Comparison of ENCODE assay signal across 7 cellular contexts in genomic region chr5:2017540-2018389, GRCh38.
DNase-seq lines count a peak whose midpoint lies in the region; ATAC-seq and TF ChIP-seq lines count a peak whose summit lies in the region.

No MANE protein-coding gene starts in this region.

- DNase-seq in GM10266 (ENCODE audit: extremely low spot score): peak; percentile 58
- DNase-seq in HL-60 (ENCODE audit: low read depth in 1 of 2, low spot score in 1 of 2): peak in 1 of 2 experiments; percentile 49
- DNase-seq in activated CD4-positive, alpha-beta T cell treated with anti-CD3 and anti-CD28 coated beads, Interleukin-2, amount 10 ng/mL, durations not matched to agents 7 days and 5 days: peak; percentile 43
- DNase-seq in nephron progenitor cell: no peak
- DNase-seq in NCI-H2227 (lab: John Stamatoyannopoulos, UW; ENCODE audit: unreplicated experiment): no peak
- no peak for DNase-seq in SIG-M5 treated with dmso at 0.1 percent for 504 hours (lab: John Stamatoyannopoulos, UW; ENCODE audit: unreplicated experiment)

- peaks cover 3% of the 10 kb centered on the region for H3K27me3 ChIP-seq in HL-60 (ENCODE audit: insufficient read depth, poor library complexity, severe bottlenecking)

- no peak for ATAC-seq in HG02623 (IDR thresholded peaks at IDR 0.05; ENCODE audit: unreplicated experiment)

- CTCF ChIA-PET in activated CD4-positive, alpha-beta T cell treated with anti-CD3 and anti-CD28 coated beads, Interleukin-2, amount 10 ng/mL, durations not matched to agents 7 days and 5 days (lab: Charles Lee): no interaction called here

- no peak overlapping the region for H3K27ac Mint-ChIP-seq in activated CD4-positive, alpha-beta T cell treated with anti-CD3 and anti-CD28 coated beads, Interleukin-2, amount 10 ng/mL, durations not matched to agents 7 days and 5 days
- no peak overlapping the region for H3K27ac Mint-ChIP-seq in nephron progenitor cell

- H3K4me1 Mint-ChIP-seq in activated CD4-positive, alpha-beta T cell treated with anti-CD3 and anti-CD28 coated beads, Interleukin-2, amount 10 ng/mL, durations not matched to agents 7 days and 5 days: no peaks in the 10 kb centered on the region
- peaks cover 30% of the 10 kb centered on the region for H3K4me1 Mint-ChIP-seq in nephron progenitor cell

- POLR2A ChIA-PET in activated CD4-positive, alpha-beta T cell treated with anti-CD3 and anti-CD28 coated beads, Interleukin-2, amount 10 ng/mL, durations not matched to agents 7 days and 5 days (lab: Charles Lee): no interaction called here

- H3K27ac ChIP-seq in HL-60 (replicated peaks): no peak overlapping the region

- H3K4me3 Mint-ChIP-seq in activated CD4-positive, alpha-beta T cell treated with anti-CD3 and anti-CD28 coated beads, Interleukin-2, amount 10 ng/mL, durations not matched to agents 7 days and 5 days: no peak overlapping the region
- H3K4me3 Mint-ChIP-seq in nephron progenitor cell: no peak overlapping the region

- H3K4me3 ChIP-seq in HL-60 (replicated peaks; ENCODE audit: insufficient read depth, low read length): no peak overlapping the region

- no peaks in the 10 kb centered on the region for H3K27me3 Mint-ChIP-seq in activated CD4-positive, alpha-beta T cell treated with anti-CD3 and anti-CD28 coated beads, Interleukin-2, amount 10 ng/mL, durations not matched to agents 7 days and 5 days
- H3K27me3 Mint-ChIP-seq in nephron progenitor cell (ENCODE audit: low read depth, poor library complexity): peaks cover 63% of the 10 kb centered on the region

- no peaks in the 10 kb centered on the region for H3K9me3 Mint-ChIP-seq in activated CD4-positive, alpha-beta T cell treated with anti-CD3 and anti-CD28 coated beads, Interleukin-2, amount 10 ng/mL, durations not matched to agents 7 days and 5 days
- H3K9me3 Mint-ChIP-seq in nephron progenitor cell: no peaks in the 10 kb centered on the region

- H3K36me3 Mint-ChIP-seq in activated CD4-positive, alpha-beta T cell treated with anti-CD3 and anti-CD28 coated beads, Interleukin-2, amount 10 ng/mL, durations not matched to agents 7 days and 5 days (ENCODE audit: low read depth): no peaks in the 10 kb centered on the region
- H3K36me3 Mint-ChIP-seq in nephron progenitor cell (ENCODE audit: low read depth): no peaks in the 10 kb centered on the region

- peak; percentile 48 for TF ChIP-seq CTCF in GM10266 (IDR thresholded peaks at IDR 0.05; ENCODE audit: control insufficient read depth, insufficient read depth, low read depth, missing control alignments)
- peak; percentile 35 for TF ChIP-seq CTCF in HL-60 (IDR thresholded peaks at IDR 0.05; ENCODE audit: insufficient read depth, low read length)
- peak; percentile 50 for TF ChIP-seq CTCF in nephron progenitor cell (IDR thresholded peaks at IDR 0.05)

Comparison
In these comparisons a context has a peak if more than half of its experiments do, and no peak if none do; other contexts are left out.
1. DNase-seq: peak in GM10266 (single experiment) and activated CD4-positive, alpha-beta T cell treated with anti-CD3 and anti-CD28 coated beads, Interleukin-2, amount 10 ng/mL, durations not matched to agents 7 days and 5 days (single experiment); none in nephron progenitor cell (single experiment), NCI-H2227 (single experiment) and SIG-M5 treated with dmso at 0.1 percent for 504 hours (single experiment).
2. Peak in every context shown above with its lines, with median percentiles within 50 percentile points of each other: CTCF ChIP-seq.